In genomic region chr2:7951490-7951889, GRCh38 we compare ENCODE assay signal across 25 cellular contexts.
"Had no signal": no experiment of that assay in that cellular context is flagged by ENCODE, and none has a peak within 500 bp of the region (broad histone marks: within the 10 kb centered on the region; RNA-seq: fewer than 3 reads in every experiment).

No MANE protein-coding gene starts in this region.

- H3K9me3 ChIP-seq: esophagus squamous epithelium, gastrocnemius medialis, heart right ventricle, left lung, lower lobe of right lung, mucosa of descending colon had no signal

- H3K27ac ChIP-seq: dorsolateral prefrontal cortex, esophagus squamous epithelium, gastrocnemius medialis, heart right ventricle, left lung, lower lobe of right lung had no signal

- H3K4me3 Mint-ChIP-seq: mesothelial cell of epicardium had no signal

- H3K36me3 Mint-ChIP-seq: mesothelial cell of epicardium had no signal

- H3K4me3 ChIP-seq: coronary artery, dorsolateral prefrontal cortex, esophagus squamous epithelium, gastrocnemius medialis, heart right ventricle, left lung, lower lobe of right lung, mucosa of descending colon had no signal

- ATAC-seq: esophagus mucosa, gastrocnemius medialis, heart right ventricle, left cardiac atrium, left lung, left ventricle myocardium superior, lower lobe of right lung, mucosa of descending colon had no signal

- H3K27ac Mint-ChIP-seq: mesothelial cell of epicardium had no signal

- FAIRE-seq: colon, endothelial cell of umbilical vein, islet of Langerhans, keratinocyte had no signal

- H3K9me3 Mint-ChIP-seq: mesothelial cell of epicardium had no signal

- DNase-seq: dermis blood vessel endothelial cell; dorsolateral prefrontal cortex; effector CD4-positive, alpha-beta T cell; effector memory CD4-positive, alpha-beta T cell; esophagus squamous epithelium; foreskin fibroblast; foreskin melanocyte; gastrocnemius medialis; glutamatergic neuron; head of caudate nucleus; heart right ventricle; hippocampal formation; left cardiac atrium; left lung; left ventricle myocardium superior; lower lobe of right lung; mesenchymal stem cell; mucosa of descending colon had no signal

- H3K4me1 ChIP-seq: esophagus squamous epithelium, gastrocnemius medialis, heart right ventricle, left lung, lower lobe of right lung had no signal

- H3K36me3 ChIP-seq: esophagus squamous epithelium, gastrocnemius medialis, heart right ventricle, left lung, lower lobe of right lung had no signal

- H3K27me3 ChIP-seq: left lung had no signal
